ENCODE assay signal across 8 cellular contexts in genomic region chr10:107814865-107815487, GRCh38.
A peak's percentile ranks its signal among the peaks of the same experiment; 100 is the strongest.
DNase-seq lines count a peak whose midpoint lies in the region; ATAC-seq and TF ChIP-seq lines count a peak whose summit lies in the region.

No MANE protein-coding gene starts in this region.

- no peak overlapping the region for H3K4me3 Mint-ChIP-seq in natural killer cell treated with Interleukin-12 subunit alpha and Interleukin-12 subunit beta and Interleukin-15 and Interleukin-18, amount 100 ng/mL, for 72 hours

- TF ChIP-seq EP300 in sigmoid colon (IDR thresholded peaks at IDR 0.05): no peak

- DNase-seq in AG20443 (ENCODE audit: low spot score): peak; percentile 70
- DNase-seq in LHCN-M2 (ENCODE audit: low read depth): peak; percentile 79
- peak; percentile 27 for DNase-seq in SW480 (ENCODE audit: low spot score)
- peak in 3 of 5 donors; percentile 26 to 35 (median 28) for DNase-seq in heart left ventricle
- peak; percentile 75 for DNase-seq in sigmoid colon
- no peak for DNase-seq in aorta
- DNase-seq in natural killer cell treated with Interleukin-12 subunit alpha and Interleukin-12 subunit beta and Interleukin-15 and Interleukin-18, amount 100 ng/mL, for 72 hours (ENCODE audit: low spot score): no peak

- no peaks in the 10 kb centered on the region for H3K4me1 Mint-ChIP-seq in natural killer cell treated with Interleukin-12 subunit alpha and Interleukin-12 subunit beta and Interleukin-15 and Interleukin-18, amount 100 ng/mL, for 72 hours (ENCODE audit: low read depth in 2 of 2)

- no peaks in the 10 kb centered on the region for H3K27me3 ChIP-seq in heart left ventricle
- no peaks in the 10 kb centered on the region for H3K27me3 ChIP-seq in sigmoid colon
- no peaks in the 10 kb centered on the region for H3K27me3 ChIP-seq in aorta (ENCODE audit: control insufficient read depth in 1 of 2, insufficient read depth in 2 of 2, low read length in 1 of 2)

- H3K4me1 ChIP-seq in heart left ventricle (no peaks in the 10 kb centered on the region), sigmoid colon (no peaks in the 10 kb centered on the region), aorta (ENCODE audit: control insufficient read depth in 1 of 2, insufficient read depth in 2 of 2, low read length in 2 of 2) (no peaks in the 10 kb centered on the region)

- no peak overlapping the region for H3K27ac Mint-ChIP-seq in natural killer cell treated with Interleukin-12 subunit alpha and Interleukin-12 subunit beta and Interleukin-15 and Interleukin-18, amount 100 ng/mL, for 72 hours

- H3K36me3 ChIP-seq in heart left ventricle (no peaks in the 10 kb centered on the region), sigmoid colon (no peaks in the 10 kb centered on the region), aorta (ENCODE audit: control insufficient read depth in 1 of 2, insufficient read depth in 2 of 2, low read length in 1 of 2) (no peaks in the 10 kb centered on the region)

- intact Hi-C loops in heart left ventricle (cut with DNase I): loop anchor here in 9 of 10 donors (2.0 to 10.0 kb wide), 11 partner anchors 400 to 1190 kb away; no protein-coding TSS in a partner anchor
- intact Hi-C loops in sigmoid colon (cut with DNase I): loop anchor here (5.0 to 10.0 kb wide), 4 partner anchors 650 to 1190 kb away; partner anchors contain the start of gene SORCS1
- intact Hi-C loops in aorta (cut with DNase I): no loop called here

- H3K9me3 ChIP-seq in heart left ventricle (no peaks in the 10 kb centered on the region), sigmoid colon (no peaks in the 10 kb centered on the region), aorta (ENCODE audit: control insufficient read depth, low read length) (no peaks in the 10 kb centered on the region)

- H3K4me3 ChIP-seq in heart left ventricle (no peak overlapping the region), sigmoid colon (no peak overlapping the region), aorta (ENCODE audit: low read length in 2 of 2) (no peak overlapping the region)

- peaks cover 13% of the 10 kb centered on the region for H3K9me3 Mint-ChIP-seq in natural killer cell treated with Interleukin-12 subunit alpha and Interleukin-12 subunit beta and Interleukin-15 and Interleukin-18, amount 100 ng/mL, for 72 hours

- 38 to 45% (median 44%) methylated on average over 6 of the region's 6 CpGs for WGBS in heart left ventricle, 4 donors
- WGBS in sigmoid colon, 2 donors: 27 to 49% methylated on average over 6 of the region's 6 CpGs
- 46 to 49% methylated on average over 6 of the region's 6 CpGs for WGBS in aorta, 2 donors

- H3K27ac ChIP-seq in heart left ventricle: no peak overlapping the region
- H3K27ac ChIP-seq in sigmoid colon: no peak overlapping the region
- H3K27ac ChIP-seq in aorta (ENCODE audit: low read depth in 1 of 2, low read length in 2 of 2): no peak overlapping the region

- ATAC-seq in GM18498 (IDR thresholded peaks at IDR 0.05; ENCODE audit: unreplicated experiment) (peak; percentile 76), heart left ventricle (peak in 2 of 4 donors; percentile 64 to 68), aorta (ENCODE audit: low FRiP score) (no peak)
- no peak for ATAC-seq in natural killer cell treated with Interleukin-12 subunit alpha and Interleukin-12 subunit beta and Interleukin-15 and Interleukin-18, amount 100 ng/mL, for 72 hours

- no peaks in the 10 kb centered on the region for H3K36me3 Mint-ChIP-seq in natural killer cell treated with Interleukin-12 subunit alpha and Interleukin-12 subunit beta and Interleukin-15 and Interleukin-18, amount 100 ng/mL, for 72 hours

- peak; percentile 17 to 69 (median 51) for TF ChIP-seq CTCF in heart left ventricle (IDR thresholded peaks at IDR 0.05)
- peak; percentile 33 to 57 (median 46) for TF ChIP-seq CTCF in sigmoid colon (IDR thresholded peaks at IDR 0.05)

- H3K27me3 Mint-ChIP-seq in natural killer cell treated with Interleukin-12 subunit alpha and Interleukin-12 subunit beta and Interleukin-15 and Interleukin-18, amount 100 ng/mL, for 72 hours: no peaks in the 10 kb centered on the region

- no peak for TF ChIP-seq POLR2A in heart left ventricle (IDR thresholded peaks at IDR 0.05)
- TF ChIP-seq POLR2A in sigmoid colon (IDR thresholded peaks at IDR 0.05): no peak

Comparison
In these comparisons a context has a peak if more than half of its experiments do, and no peak if none do; other contexts are left out.
1. DNase-seq: peak in AG20443 (single experiment), LHCN-M2 (single experiment), SW480 (single experiment), heart left ventricle (3 of 5) and sigmoid colon (single experiment); none in aorta (0 of 2) and natural killer cell treated with Interleukin-12 subunit alpha and Interleukin-12 subunit beta and Interleukin-15 and Interleukin-18, amount 100 ng/mL, for 72 hours (single experiment).
2. intact Hi-C loops: an anchor here in heart left ventricle (2.0 to 10.0 kb wide) and sigmoid colon (5.0 to 10.0 kb wide); none called in aorta.